ENCODE assay signal across 1 cellular context in genomic region chr10:86958109-86958830, GRCh38.
TF ChIP-seq lines count a peak whose summit lies in the region.

SNCG (plus strand) TSS chr10:86958599; CDS start chr10:86958698, 99 bp downstream.

TF ChIP-seq in GM23338, 12 proteins besides CTCF, POLR2A, EP300 and RAD21 (continued from another document):
- TF ChIP-seq ZNF114 (CRISPR knock-in tag; IDR thresholded peaks at IDR 0.05): no peak
- no peak for TF ChIP-seq JUNB (IDR thresholded peaks at IDR 0.05; ENCODE audit: unreplicated experiment)
